ENCODE assay signal across 8 cellular contexts in genomic region chr7:116511552-116512523, GRCh38. TPM values are rescaled to one million over a fixed set of nuclear protein-coding genes. Genes with fewer than 3 reads are reported as not detected.
DNase-seq lines count a peak whose midpoint lies in the region; ATAC-seq and TF ChIP-seq lines count a peak whose summit lies in the region.

No MANE protein-coding gene starts in this region.

- peak overlapping the region; percentile 53 for H3K27ac Mint-ChIP-seq in CD8-positive, alpha-beta T cell
- H3K27ac Mint-ChIP-seq in natural killer cell, result peak overlapping the region; percentile 66 to 87

- BruUV-seq in PC-3 (replicated peaks; lab: Mats Ljungman, UMichigan), result TSS peak; percentile 92

- H3K9me2 ChIP-seq in PC-3 (replicated peaks; ENCODE audit: low read length), result no peaks in the 10 kb centered on the region

- no peak overlapping the region for H3K27ac ChIP-seq in CD8-positive, alpha-beta T cell (ENCODE audit: low read depth, low read length)
- peak overlapping the region; percentile 79 for H3K27ac ChIP-seq in PC-3 (ENCODE audit: low read length)
- peak overlapping the region in 45 of 59 donors; percentile 0 to 90 (median 42) for H3K27ac ChIP-seq in dorsolateral prefrontal cortex

- H3F3A ChIP-seq in PC-3 (ENCODE audit: low read length, unreplicated experiment), result peaks cover 16% of the 10 kb centered on the region

- no peaks in the 10 kb centered on the region for H3K36me3 Mint-ChIP-seq in CD8-positive, alpha-beta T cell
- H3K36me3 Mint-ChIP-seq in natural killer cell, result no peaks in the 10 kb centered on the region

- H3K9me3 ChIP-seq in CD8-positive, alpha-beta T cell (ENCODE audit: low read length), result no peaks in the 10 kb centered on the region
- no peaks in the 10 kb centered on the region for H3K9me3 ChIP-seq in PC-3 (ENCODE audit: low read length)

- intact Hi-C loops in CD8-positive, alpha-beta T cell (cut with DNase I, micrococcal nuclease), result loop anchor here in 1 of 2 experiments (2.0 kb wide), 1 partner anchor 15 kb away; no protein-coding TSS in a partner anchor
- intact Hi-C loops in PC-3 (cut with micrococcal nuclease), result loop anchor here (1.0 kb wide), 1 partner anchor 10 kb away; no protein-coding TSS in a partner anchor
- intact Hi-C loops in dorsolateral prefrontal cortex (cut with DNase I), result no loop called here
- intact Hi-C loops in natural killer cell (cut with micrococcal nuclease), result no loop called here
- intact Hi-C loops in lower leg skin (cut with DNase I; ENCODE audit: low total_unique reads), result no loop called here

- H3K4me3 ChIP-seq in CD8-positive, alpha-beta T cell (ENCODE audit: low read depth, low read length), result peak overlapping the region; percentile 30
- H3K4me3 ChIP-seq in PC-3 (ENCODE audit: low read length) (peak overlapping the region; percentile 56), dorsolateral prefrontal cortex (peak overlapping the region; percentile 8 to 67 (median 45)), lower leg skin (ENCODE audit: low read depth, poor library complexity, severe bottlenecking) (no peak overlapping the region)

- no peaks in the 10 kb centered on the region for H3K27me3 ChIP-seq in CD8-positive, alpha-beta T cell (ENCODE audit: insufficient read depth, low read length)
- H3K27me3 ChIP-seq in PC-3 (ENCODE audit: low read length) (no peaks in the 10 kb centered on the region), dorsolateral prefrontal cortex (peaks cover 0 to 4% (median 0%) of the 10 kb centered on the region in 45 donors)

- H3K36me3 ChIP-seq in CD8-positive, alpha-beta T cell (ENCODE audit: insufficient read depth, low read length), result no peaks in the 10 kb centered on the region
- peaks cover 19% of the 10 kb centered on the region for H3K36me3 ChIP-seq in PC-3 (ENCODE audit: low read depth, low read length)

- peak in 1 of 7 experiments; percentile 5 for DNase-seq in CD8-positive, alpha-beta T cell
- DNase-seq in PC-3, result peak; percentile 93
- DNase-seq in dorsolateral prefrontal cortex, result no peak
- DNase-seq in natural killer cell, result peak; percentile 17
- no peak for DNase-seq in lower leg skin (ENCODE audit: low spot score in 2 of 2)
- no peak for DNase-seq in D341Med (ENCODE audit: low spot score)

- no peaks in the 10 kb centered on the region for H3K4me1 ChIP-seq in CD8-positive, alpha-beta T cell (ENCODE audit: insufficient read depth, low read length)
- H3K4me1 ChIP-seq in PC-3 (ENCODE audit: insufficient read depth, low read length), result peaks cover 34% of the 10 kb centered on the region

- WGBS in lower leg skin, 2 donors, result 41 to 48% methylated on average over 12 of the region's 12 CpGs

- peak overlapping the region; percentile 63 for H2AFZ ChIP-seq in PC-3 (ENCODE audit: low read length)

- H3K9ac ChIP-seq in PC-3 (ENCODE audit: low read length), result peak overlapping the region; percentile 18; the same call in 1 of the 2 replicates

- no peaks in the 10 kb centered on the region for H4K20me1 ChIP-seq in PC-3 (ENCODE audit: low read length)

- TF ChIP-seq CTCF in CD8-positive, alpha-beta T cell (IDR thresholded peaks at IDR 0.05), result no peak
- no peak for TF ChIP-seq CTCF in PC-3 (conservative IDR thresholded peaks at IDR 0.05; ENCODE audit: low read depth, low read length)
- no peak for TF ChIP-seq CTCF in dorsolateral prefrontal cortex (IDR thresholded peaks at IDR 0.05 in 54 of 56, conservative IDR thresholded peaks at IDR 0.05 in 2 of 56; ENCODE audit: low read depth in 1 of 56, partially characterized antibody in 56 of 56)
- no peak for TF ChIP-seq CTCF in natural killer cell (IDR thresholded peaks at IDR 0.05)
- TF ChIP-seq CTCF in lower leg skin (IDR thresholded peaks at IDR 0.05), result no peak

- CTCF ChIA-PET in CD8-positive, alpha-beta T cell (lab: Charles Lee), result no interaction called here
- CTCF ChIA-PET in PC-3 (lab: Charles Lee), result interaction anchor here (0.6 to 1.8 kb wide), 2 partner anchors 15 to 71 kb away, joined by 3 to 9 read pairs; no protein-coding TSS in a partner anchor

- TF ChIP-seq POLR2A in lower leg skin (IDR thresholded peaks at IDR 0.05), result no peak

- H3K4me2 ChIP-seq in PC-3 (ENCODE audit: low read length), result peak overlapping the region; percentile 81

- H3K4me1 Mint-ChIP-seq in CD8-positive, alpha-beta T cell (ENCODE audit: low read depth), result peaks cover 17% of the 10 kb centered on the region
- peaks cover 16 to 18% of the 10 kb centered on the region in 2 donors for H3K4me1 Mint-ChIP-seq in natural killer cell

- H3K27me3 Mint-ChIP-seq in CD8-positive, alpha-beta T cell (ENCODE audit: low read depth), result peaks cover 24% of the 10 kb centered on the region
- peaks cover 17 to 20% of the 10 kb centered on the region in 2 donors for H3K27me3 Mint-ChIP-seq in natural killer cell (ENCODE audit: low read depth in 2 of 2)

- POLR2A ChIA-PET in CD8-positive, alpha-beta T cell (lab: Charles Lee), result no interaction called here
- POLR2A ChIA-PET in PC-3 (lab: Charles Lee; ENCODE audit: unreplicated experiment), result interaction anchor here (0.6 to 1.3 kb wide), 2 partner anchors 15 to 240 kb away, joined by 4 read pairs; no protein-coding TSS in a partner anchor

- peak; percentile 81 for ATAC-seq in CD8-positive, alpha-beta T cell
- ATAC-seq in GM19025 (IDR thresholded peaks at IDR 0.05; ENCODE audit: low read depth, unreplicated experiment) (peak; percentile 99), HG03108 (IDR thresholded peaks at IDR 0.05; ENCODE audit: unreplicated experiment) (peak; percentile 98), PC-3 (peak; percentile 83), natural killer cell (peak; percentile 93 to 97 (median 96))

- no peaks in the 10 kb centered on the region for H3K9me3 Mint-ChIP-seq in CD8-positive, alpha-beta T cell
- no peaks in the 10 kb centered on the region for H3K9me3 Mint-ChIP-seq in natural killer cell

- no peaks in the 10 kb centered on the region; the same call in 1 of the 2 replicates for H3K79me2 ChIP-seq in PC-3 (ENCODE audit: low read length)

- peak overlapping the region; percentile 79 for H3K4me3 Mint-ChIP-seq in CD8-positive, alpha-beta T cell
- peak overlapping the region; percentile 85 for H3K4me3 Mint-ChIP-seq in natural killer cell

RNA-seq across cellular contexts. Expression of gene CAV2, which starts 12.3 kb away (rescaled TPM):
- total RNA-seq in CD8-positive, alpha-beta T cell, result not detected
- total RNA-seq in PC-3 (2014; rRNA removed), result 76.6 and 84.4 TPM in 2 replicates
- 10 to 100 TPM in 74 of 120 experiments, 1 to 10 TPM in 46; 5.1 to 23.4 (median 11.4) TPM for total RNA-seq in dorsolateral prefrontal cortex
- 1 to 10 TPM in 1 of 3 donors, not detected in 2; 1.9 TPM for total RNA-seq in natural killer cell
- 10 to 100 TPM; 47.3 to 72.1 (median 67.7) TPM for total RNA-seq in lower leg skin

RNA-seq across cellular contexts. Expression of gene CAV1, which starts 13.0 kb away (rescaled TPM):
- total RNA-seq in CD8-positive, alpha-beta T cell, result not detected
- 284 and 296 TPM in 2 replicates for total RNA-seq in PC-3 (2014; rRNA removed)
- 10 to 100 TPM in 73 of 120 experiments, 1 to 10 TPM in 47; 2.4 to 31.4 (median 11.7) TPM for total RNA-seq in dorsolateral prefrontal cortex
- total RNA-seq in natural killer cell, result not detected
- total RNA-seq in lower leg skin, result 100 to 1,000 TPM in 3 of 4 donors, 10 to 100 TPM in 1; 78.7 to 178 (median 139) TPM

Comparison
In these comparisons a context has a peak if more than half of its experiments do, and no peak if none do; other contexts are left out.
1. DNase-seq: peak in PC-3 (single experiment) and natural killer cell (single experiment); none in dorsolateral prefrontal cortex (0 of 10), lower leg skin (0 of 2) and D341Med (single experiment).
2. Peak in every context shown above with its lines, with median percentiles within 50 percentile points of each other: ATAC-seq.